ENCODE assay signal across 26 cellular contexts in the genomic region with DNA sequence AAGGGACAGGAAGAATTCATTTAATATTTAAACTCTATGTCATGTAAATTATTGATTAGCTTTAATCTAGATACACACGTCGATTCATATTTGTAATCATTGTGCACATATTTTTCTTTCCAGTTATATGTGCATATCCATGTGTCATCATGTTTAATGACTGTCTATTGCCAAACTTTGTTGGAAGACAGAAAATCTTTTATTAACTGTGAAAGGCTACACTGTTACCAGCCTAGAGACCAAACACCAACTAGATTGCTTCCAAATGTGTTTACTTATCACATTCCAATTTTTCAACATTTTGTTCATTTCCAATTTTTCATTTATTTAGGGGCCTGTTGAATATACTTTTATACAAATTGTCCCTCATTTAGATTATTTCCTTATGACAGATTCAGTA.
"Had no signal": no experiment of that assay in that cellular context is flagged by ENCODE, and none has a peak within 500 bp of the region (broad histone marks: within the 10 kb centered on the region; RNA-seq: fewer than 3 reads in every experiment).

No MANE protein-coding gene starts in this region.

- FAIRE-seq: endothelial cell of umbilical vein, frontal cortex had no signal

- H3K4me1 ChIP-seq: colonic mucosa, esophagus muscularis mucosa, esophagus squamous epithelium, foreskin keratinocyte, gastrocnemius medialis, gastroesophageal sphincter, heart left ventricle, heart right ventricle had no signal

- DNase-seq: colonic mucosa; cortex of kidney; dermis blood vessel endothelial cell; dorsolateral prefrontal cortex; effector CD4-positive, alpha-beta T cell; effector CD8-positive, alpha-beta T cell; effector memory CD4-positive, alpha-beta T cell; effector memory CD8-positive, alpha-beta T cell; endodermal cell; erythroblast; esophagus squamous epithelium; foreskin fibroblast; foreskin keratinocyte; foreskin melanocyte; gastrocnemius medialis; glutamatergic neuron; head of caudate nucleus; heart left ventricle; heart right ventricle had no signal

- H3K9me3 ChIP-seq: colonic mucosa, esophagus muscularis mucosa, esophagus squamous epithelium, gastrocnemius medialis, gastroesophageal sphincter, heart left ventricle, heart right ventricle had no signal

- H3K36me3 ChIP-seq: colonic mucosa, esophagus muscularis mucosa, esophagus squamous epithelium, gastrocnemius medialis, gastroesophageal sphincter, heart left ventricle, heart right ventricle had no signal

- ATAC-seq: effector memory CD8-positive, alpha-beta T cell; esophagus mucosa; foreskin keratinocyte; gastrocnemius medialis; gastroesophageal sphincter; heart left ventricle; heart right ventricle had no signal

- H3K27me3 ChIP-seq: colonic mucosa, dorsolateral prefrontal cortex, esophagus muscularis mucosa, esophagus squamous epithelium, foreskin keratinocyte, gastrocnemius medialis, heart left ventricle, heart right ventricle had no signal

- H3K4me3 ChIP-seq: colonic mucosa, coronary artery, dorsolateral prefrontal cortex, esophagus muscularis mucosa, esophagus squamous epithelium, gastrocnemius medialis, gastroesophageal sphincter, heart left ventricle, heart right ventricle had no signal

- H3K27ac ChIP-seq: colonic mucosa, coronary artery, dorsolateral prefrontal cortex, epithelial cell of prostate, esophagus muscularis mucosa, esophagus squamous epithelium, foreskin keratinocyte, gastrocnemius medialis, gastroesophageal sphincter, heart left ventricle, heart right ventricle had no signal
